ENCODE assay signal across 9 cellular contexts in genomic region chr1:15578921-15579682, GRCh38. TPM values are rescaled to one million over a fixed set of nuclear protein-coding genes. Genes with fewer than 3 reads are reported as not detected.
A peak's percentile ranks its signal among the peaks of the same experiment; 100 is the strongest.
DNase-seq lines count a peak whose midpoint lies in the region; ATAC-seq, FAIRE-seq and TF ChIP-seq lines count a peak whose summit lies in the region.
"Had no signal": no experiment of that assay in that cellular context is flagged by ENCODE, and none has a peak within 500 bp of the region (broad histone marks: within the 10 kb centered on the region; RNA-seq: fewer than 3 reads in every experiment).

No MANE protein-coding gene starts in this region.

- CTCF ChIA-PET in activated CD4-positive, alpha-beta memory T cell treated with anti-CD3 and anti-CD28 coated beads, Interleukin-2, amount 10 ng/mL, durations not matched to agents 7 days and 5 days (lab: Charles Lee): interaction anchor here (0.6 to 1.5 kb wide), 4 partner anchors 8 to 137 kb away, joined by 3 to 4 read pairs (median 3); no protein-coding TSS in a partner anchor

- no peaks in the 10 kb centered on the region for H3K9me3 ChIP-seq in kidney (ENCODE audit: control insufficient read depth in 1 of 2, low read length in 2 of 2)
- H3K9me3 ChIP-seq in GM23248 (ENCODE audit: low read depth): no peaks in the 10 kb centered on the region

- DNase-seq in stimulated activated CD4-positive, alpha-beta T cell treated with anti-CD3 and anti-CD28 coated beads, Interleukin-1b, Interleukin-23, amount 100 ng/mL, for 48 hours: peak; percentile 20
- DNase-seq in stimulated activated CD4-positive, alpha-beta T cell treated with anti-CD3 and anti-CD28 coated beads, Interleukin-2, amount 100 ng/mL, for 48 hours: no peak
- peak; percentile 63 for DNase-seq in activated CD4-positive, alpha-beta memory T cell treated with anti-CD3 and anti-CD28 coated beads, Interleukin-2, amount 10 ng/mL, durations not matched to agents 7 days and 5 days
- no peak for DNase-seq in kidney
- DNase-seq in SIG-M5 (lab: John Stamatoyannopoulos, UW): no peak
- no peak for DNase-seq in DMS53 (lab: John Stamatoyannopoulos, UW)
- no peak for DNase-seq in GM23248

- no peaks in the 10 kb centered on the region for H3K27me3 ChIP-seq in GM23248 (replicated peaks; ENCODE audit: insufficient read depth)

- no peak for FAIRE-seq in kidney (lab: Jason Lieb, UNC)

- peaks cover 28% of the 10 kb centered on the region for H3K36me3 Mint-ChIP-seq in activated CD4-positive, alpha-beta memory T cell treated with anti-CD3 and anti-CD28 coated beads, Interleukin-2, amount 10 ng/mL, durations not matched to agents 7 days and 5 days (ENCODE audit: low read depth)

- no peak for ATAC-seq in GM18861 (IDR thresholded peaks at IDR 0.05; ENCODE audit: unreplicated experiment)

- no peak for TF ChIP-seq CTCF in kidney (IDR thresholded peaks at IDR 0.05; ENCODE audit: borderline replicate concordance, extremely low read depth, insufficient read depth)

- peak overlapping the region; percentile 98 for H3K27ac Mint-ChIP-seq in activated CD4-positive, alpha-beta memory T cell treated with anti-CD3 and anti-CD28 coated beads, Interleukin-2, amount 10 ng/mL, durations not matched to agents 7 days and 5 days

- no peaks in the 10 kb centered on the region for H4K20me1 ChIP-seq in GM23248 (ENCODE audit: insufficient read depth)

- in situ Hi-C loops in GM23248 (cut with MboI): no loop called here

- no peak overlapping the region for H3K4me3 ChIP-seq in kidney (ENCODE audit: low read length in 2 of 2)
- no peak overlapping the region for H3K4me3 ChIP-seq in GM23248

- no peaks in the 10 kb centered on the region for H3K9me3 Mint-ChIP-seq in activated CD4-positive, alpha-beta memory T cell treated with anti-CD3 and anti-CD28 coated beads, Interleukin-2, amount 10 ng/mL, durations not matched to agents 7 days and 5 days

- no peaks in the 10 kb centered on the region for H3K79me2 ChIP-seq in GM23248 (ENCODE audit: insufficient read depth)

- H3K27ac ChIP-seq in kidney (ENCODE audit: low read depth in 2 of 2, low read length in 2 of 2) (peak overlapping the region; percentile 39 to 41), GM23248 (no peak overlapping the region)
- H3K27ac ChIP-seq: HL-60 had no signal

- H3K36me3 ChIP-seq in kidney (ENCODE audit: control insufficient read depth in 1 of 2, insufficient read depth in 2 of 2, low read length in 2 of 2): peaks cover 0 to 6% of the 10 kb centered on the region in 2 donors
- H3K36me3 ChIP-seq in GM23248 (ENCODE audit: low read depth): no peaks in the 10 kb centered on the region

- peaks cover 42% of the 10 kb centered on the region for H3K4me1 Mint-ChIP-seq in activated CD4-positive, alpha-beta memory T cell treated with anti-CD3 and anti-CD28 coated beads, Interleukin-2, amount 10 ng/mL, durations not matched to agents 7 days and 5 days

- peak overlapping the region; percentile 3 for H3K4me3 Mint-ChIP-seq in activated CD4-positive, alpha-beta memory T cell treated with anti-CD3 and anti-CD28 coated beads, Interleukin-2, amount 10 ng/mL, durations not matched to agents 7 days and 5 days

- H3K9ac ChIP-seq in kidney (ENCODE audit: low read length in 2 of 2) (no peak overlapping the region), GM23248 (no peak overlapping the region)

- H3F3A ChIP-seq in GM23248 (ENCODE audit: insufficient read depth): 0 out of 2 replicates have a peak, but pooled peaks cover 4% of the 10 kb centered on the region

- H3K4me2 ChIP-seq in GM23248 (ENCODE audit: unreplicated experiment): no peak overlapping the region

- no peak overlapping the region for H2AFZ ChIP-seq in GM23248

- intact Hi-C loops in kidney (cut with DNase I): no loop called here

- POLR2A ChIA-PET in activated CD4-positive, alpha-beta memory T cell treated with anti-CD3 and anti-CD28 coated beads, Interleukin-2, amount 10 ng/mL, durations not matched to agents 7 days and 5 days (lab: Charles Lee): interaction anchor here (0.6 to 3.2 kb wide), 14 partner anchors 9 to 396 kb away, joined by 3 to 27 read pairs (median 4); partner anchors contain the start of genes DDI2, DNAJC16 and ZBTB17

- H3K4me1 ChIP-seq in kidney (ENCODE audit: control insufficient read depth in 1 of 2, insufficient read depth in 1 of 2, low read depth in 1 of 2, low read length in 2 of 2): peaks cover 15 to 16% of the 10 kb centered on the region in 2 donors
- H3K4me1 ChIP-seq in GM23248 (ENCODE audit: insufficient read depth): no peaks in the 10 kb centered on the region

- no peaks in the 10 kb centered on the region for H3K27me3 Mint-ChIP-seq in activated CD4-positive, alpha-beta memory T cell treated with anti-CD3 and anti-CD28 coated beads, Interleukin-2, amount 10 ng/mL, durations not matched to agents 7 days and 5 days

- H3K9me2 ChIP-seq in GM23248 (ENCODE audit: insufficient read depth): no peaks in the 10 kb centered on the region

- WGBS in GM23248 (ENCODE audit: low coverage in 1 of 2, low lambda C conversion rate in 2 of 2, missing lambda C conversion rate in 2 of 2), 2 experiments: 81 to 82% methylated on average over 16 of the region's 16 CpGs

RNA-seq across cellular contexts. Expression of gene AGMAT, which starts 5.7 kb away (rescaled TPM):
- total RNA-seq in activated CD4-positive, alpha-beta memory T cell treated with anti-CD3 and anti-CD28 coated beads, Interleukin-2, amount 10 ng/mL, durations not matched to agents 7 days and 5 days: 1 to 10 TPM; 7.9 to 8.4 TPM
- total RNA-seq in kidney: 6.2 TPM
- polyA plus RNA-seq in kidney (ENCODE audit: insufficient read depth, low read depth, low replicate concordance) (119 TPM), GM23248 (2016; fragmentation: Nextera tagmentation; extraction: Ambion mirVana) (0.75 and 0.85 TPM in 2 replicates)
- total RNA-seq in GM23248 (2014; rRNA removed; shearing (Covaris generic)): 2.2 and 3.9 TPM in 2 replicates

RNA-seq across cellular contexts. Expression of gene DDI2, which starts 38.2 kb away (rescaled TPM):
- total RNA-seq in activated CD4-positive, alpha-beta memory T cell treated with anti-CD3 and anti-CD28 coated beads, Interleukin-2, amount 10 ng/mL, durations not matched to agents 7 days and 5 days: 10 to 100 TPM; 30.5 to 32.7 TPM
- 28.3 TPM for total RNA-seq in kidney
- polyA plus RNA-seq in kidney (ENCODE audit: insufficient read depth, low read depth, low replicate concordance) (4.0 TPM), GM23248 (2016; fragmentation: Nextera tagmentation; extraction: Ambion mirVana) (4.3 and 5.0 TPM in 2 replicates)
- 7.9 and 19.6 TPM in 2 replicates for total RNA-seq in GM23248 (2014; rRNA removed; shearing (Covaris generic))

RNA-seq across cellular contexts. Expression of gene DNAJC16, which starts 52.5 kb away (rescaled TPM):
- total RNA-seq in activated CD4-positive, alpha-beta memory T cell treated with anti-CD3 and anti-CD28 coated beads, Interleukin-2, amount 10 ng/mL, durations not matched to agents 7 days and 5 days: 10 to 100 TPM; 17.3 to 18.1 TPM
- total RNA-seq in kidney: 30.1 TPM
- polyA plus RNA-seq in kidney (ENCODE audit: insufficient read depth, low read depth, low replicate concordance) (7.6 TPM), GM23248 (2016; fragmentation: Nextera tagmentation; extraction: Ambion mirVana) (10.0 and 10.2 TPM in 2 replicates)
- 21.8 and 22.5 TPM in 2 replicates for total RNA-seq in GM23248 (2014; rRNA removed; shearing (Covaris generic))

RNA-seq across cellular contexts. Expression of gene CASP9, which starts 55.1 kb away (rescaled TPM):
- 10 to 100 TPM; 21.5 to 22.4 TPM for total RNA-seq in activated CD4-positive, alpha-beta memory T cell treated with anti-CD3 and anti-CD28 coated beads, Interleukin-2, amount 10 ng/mL, durations not matched to agents 7 days and 5 days
- total RNA-seq in kidney: 20.1 TPM
- polyA plus RNA-seq in kidney (ENCODE audit: insufficient read depth, low read depth, low replicate concordance) (18.2 TPM), GM23248 (2016; fragmentation: Nextera tagmentation; extraction: Ambion mirVana) (6.7 and 7.6 TPM in 2 replicates)
- 15.8 and 18.5 TPM in 2 replicates for total RNA-seq in GM23248 (2014; rRNA removed; shearing (Covaris generic))

Comparison
In these comparisons a context has a peak if more than half of its experiments do, and no peak if none do; other contexts are left out.
1. DNase-seq: peak in stimulated activated CD4-positive, alpha-beta T cell treated with anti-CD3 and anti-CD28 coated beads, Interleukin-1b, Interleukin-23, amount 100 ng/mL, for 48 hours (single experiment) and activated CD4-positive, alpha-beta memory T cell treated with anti-CD3 and anti-CD28 coated beads, Interleukin-2, amount 10 ng/mL, durations not matched to agents 7 days and 5 days (single experiment); none in stimulated activated CD4-positive, alpha-beta T cell treated with anti-CD3 and anti-CD28 coated beads, Interleukin-2, amount 100 ng/mL, for 48 hours (0 of 2), kidney (single experiment), SIG-M5 (single experiment), DMS53 (single experiment) and GM23248 (single experiment).